8 cellular contexts compared by ENCODE assay signal in genomic region chr11:118791015-118791960, GRCh38. TPM values are rescaled to one million over a fixed set of nuclear protein-coding genes. Genes with fewer than 3 reads are reported as not detected.
A peak's percentile ranks its signal among the peaks of the same experiment; 100 is the strongest.
DNase-seq lines count a peak whose midpoint lies in the region; ATAC-seq, FAIRE-seq and TF ChIP-seq lines count a peak whose summit lies in the region.

Gene DDX6 (minus strand): TSS chr11:118791164. CDS start chr11:118786251, 4,913 bp downstream.

- peaks cover 11% of the 10 kb centered on the region; the same call in 1 of the 2 replicates for H3K36me3 Mint-ChIP-seq in WTC11

- intact Hi-C loops in mammary epithelial cell (cut with micrococcal nuclease): loop anchor here (1.0 kb wide), 2 partner anchors 101 to 137 kb away; no protein-coding TSS in a partner anchor

- no peaks in the 10 kb centered on the region for H3K27me3 Mint-ChIP-seq in WTC11 (ENCODE audit: low read depth)

- peaks cover 24% of the 10 kb centered on the region for H3K4me1 Mint-ChIP-seq in WTC11

- POLR2A ChIA-PET in WTC11 (lab: Charles Lee): interaction anchor here (0.5 to 4.8 kb wide), 10 partner anchors 30 to 121 kb away, joined by 3 to 46 read pairs (median 4); no protein-coding TSS in a partner anchor

- dilution Hi-C loops in mammary epithelial cell (cut with HindIII; ENCODE audit: low sequenced_read_pairs): loop anchor here (5.0 kb wide), 1 partner anchor 51 kb away; no protein-coding TSS in a partner anchor

- peak; percentile 91 for DNase-seq in GM13976 (ENCODE audit: low spot score)
- peak; percentile 77 for DNase-seq in NCI-H2196 (lab: John Stamatoyannopoulos, UW; ENCODE audit: unreplicated experiment)
- peak; percentile 91 for DNase-seq in WTC11 (ENCODE audit: low spot score)
- peak; percentile 81 for DNase-seq in mammary epithelial cell
- DNase-seq in iPS-NIHi7 (ENCODE audit: extremely low spot score): peak; percentile 86
- peak; percentile 84 for DNase-seq in small intestine

- H4K20me1 ChIP-seq in mammary epithelial cell (ENCODE audit: insufficient read depth, low read length): peaks cover 4% of the 10 kb centered on the region

- H3K9me3 ChIP-seq in mammary epithelial cell (replicated peaks; ENCODE audit: insufficient read depth, low read length): no peaks in the 10 kb centered on the region
- H3K9me3 ChIP-seq in small intestine (ENCODE audit: control insufficient read depth, low read depth): no peaks in the 10 kb centered on the region

- H3K4me1 ChIP-seq in mammary epithelial cell (ENCODE audit: insufficient read depth, low read length) (peaks cover 18% of the 10 kb centered on the region), small intestine (ENCODE audit: control insufficient read depth in 2 of 2, insufficient read depth in 1 of 2, low read depth in 1 of 2, low read length in 1 of 2) (peaks cover 0 to 2% of the 10 kb centered on the region in 2 donors)

- H3K4me3 Mint-ChIP-seq in WTC11: peak within 1 kb of the TSS; percentile 98

- H3K36me3 ChIP-seq in mammary epithelial cell (ENCODE audit: insufficient read depth, low read length): no peaks in the 10 kb centered on the region
- no peaks in the 10 kb centered on the region for H3K36me3 ChIP-seq in small intestine (ENCODE audit: control insufficient read depth in 2 of 2, insufficient read depth in 2 of 2, low read length in 2 of 2)

- H3K9ac ChIP-seq in mammary epithelial cell (ENCODE audit: insufficient read depth, low read length): peak within 1 kb of the TSS; percentile 97

- CTCF ChIA-PET in WTC11 (lab: Charles Lee) (interaction anchor here (0.6 to 4.7 kb wide), 24 partner anchors 11 to 181 kb away, joined by 3 to 63 read pairs (median 4); partner anchors contain the start of genes BCL9L and UPK2), mammary epithelial cell (lab: Charles Lee; ENCODE audit: low non-redundant PET) (interaction anchor here (0.5 to 1.0 kb wide), 3 partner anchors 49 to 136 kb away, joined by 3 read pairs; no protein-coding TSS in a partner anchor)

- H3K79me2 ChIP-seq in mammary epithelial cell (ENCODE audit: insufficient read depth, low read length): peaks cover 55% of the 10 kb centered on the region

- H3K27ac ChIP-seq in mammary epithelial cell (ENCODE audit: insufficient read depth, low read depth, low read length) (peak within 1 kb of the TSS; percentile 93), small intestine (ENCODE audit: low read depth in 1 of 2, low read length in 1 of 2) (peak within 1 kb of the TSS; percentile 97 to 100)

- no TSS peak for BruUV-seq in mammary epithelial cell (replicated peaks; lab: Mats Ljungman, UMichigan)

- H3K27ac Mint-ChIP-seq in WTC11: peak within 1 kb of the TSS; percentile 98

- ATAC-seq in HG03064 (IDR thresholded peaks at IDR 0.05; ENCODE audit: low read depth, unreplicated experiment): peak; percentile 36
- ATAC-seq in WTC11: peak; percentile 41
- ATAC-seq in GM19395 (IDR thresholded peaks at IDR 0.05; ENCODE audit: unreplicated experiment): no peak

- peak; percentile 46 for TF ChIP-seq CTCF in GM13976 (IDR thresholded peaks at IDR 0.05; ENCODE audit: borderline replicate concordance, control extremely low read depth, extremely low read depth, insufficient read depth, missing control alignments)
- no peak for TF ChIP-seq CTCF in WTC11 (IDR thresholded peaks at IDR 0.05)
- peak in 1 of 2 donors; percentile 54 for TF ChIP-seq CTCF in mammary epithelial cell (conservative IDR thresholded peaks at IDR 0.05 in 1 of 2, IDR thresholded peaks at IDR 0.05 in 1 of 2; ENCODE audit: extremely low read depth in 1 of 2, insufficient read depth in 1 of 2, low read depth in 1 of 2, low read length in 2 of 2)

- peak within 1 kb of the TSS; percentile 95 for H3K4me2 ChIP-seq in mammary epithelial cell (ENCODE audit: insufficient read depth, low read depth, low read length)

- H3K9me3 Mint-ChIP-seq in WTC11: no peaks in the 10 kb centered on the region

- H3K4me3 ChIP-seq in mammary epithelial cell (replicated peaks in 1 of 3; ENCODE audit: insufficient read depth in 1 of 3, low read depth in 2 of 3, low read length in 3 of 3): peak within 1 kb of the TSS; percentile 90 to 95 (median 95)
- H3K4me3 ChIP-seq in small intestine (ENCODE audit: low read depth in 1 of 2, low read length in 2 of 2): peak within 1 kb of the TSS; percentile 71 to 93

- in situ Hi-C loops in GM13976 (cut with MboI; ENCODE audit: low sequenced_read_pairs, unreplicated experiment) (no loop called here), mammary epithelial cell (cut with MboI; ENCODE audit: low sequenced_read_pairs in 2 of 2) (no loop called here)

- 0% methylated on average over 7 of the region's 94 CpGs for WGBS in mammary epithelial cell (ENCODE audit: low coverage, missing lambda C conversion rate)
- 0 to 1% (median 0%) methylated on average over 56 to 94 of the region's 94 CpGs for WGBS in small intestine, 3 donors

- no peak for FAIRE-seq in small intestine (lab: Jason Lieb, UNC)

- peak within 1 kb of the TSS; percentile 93 for H2AFZ ChIP-seq in mammary epithelial cell (ENCODE audit: low read depth, low read length)

- no peaks in the 10 kb centered on the region for H3K27me3 ChIP-seq in mammary epithelial cell (ENCODE audit: insufficient read depth, low read length)
- no peaks in the 10 kb centered on the region for H3K27me3 ChIP-seq in small intestine (ENCODE audit: control insufficient read depth in 2 of 2, insufficient read depth in 2 of 2, low read length in 2 of 2)

TF ChIP-seq in WTC11, 78 proteins besides CTCF, POLR2A, EP300 and RAD21 (continues in another document):
- peak; percentile 19; the same call in 1 of the 2 replicates for TF ChIP-seq NFYB (CRISPR knock-in tag; conservative IDR thresholded peaks at IDR 0.05; ENCODE audit: low read depth)
- TF ChIP-seq GTF2I (CRISPR knock-in tag; conservative IDR thresholded peaks at IDR 0.05): no peak
- TF ChIP-seq ZNF281 (CRISPR knock-in tag; IDR thresholded peaks at IDR 0.05): no peak; the same call in 1 of the 2 replicates
- no peak for TF ChIP-seq ZMAT4 (CRISPR knock-in tag; IDR thresholded peaks at IDR 0.05)
- TF ChIP-seq JAZF1 (CRISPR knock-in tag; IDR thresholded peaks at IDR 0.05): no peak
- no peak for TF ChIP-seq JUN (CRISPR knock-in tag; IDR thresholded peaks at IDR 0.05)
- TF ChIP-seq TEAD1 (CRISPR knock-in tag; IDR thresholded peaks at IDR 0.05): peak; percentile 29; the same call in 1 of the 2 replicates
- TF ChIP-seq RORB (CRISPR knock-in tag; IDR thresholded peaks at IDR 0.05): no peak
- TF ChIP-seq NR2C2 (CRISPR knock-in tag; IDR thresholded peaks at IDR 0.05): no peak
- no peak for TF ChIP-seq E2F5 (CRISPR knock-in tag; IDR thresholded peaks at IDR 0.05)
- TF ChIP-seq HMGXB4 (CRISPR knock-in tag; IDR thresholded peaks at IDR 0.05): peak; percentile 90; the same call in 1 of the 2 replicates
- TF ChIP-seq MYBL2 (CRISPR knock-in tag; IDR thresholded peaks at IDR 0.05): 0 out of 2 replicates have a peak, but pooled peaks have one; percentile 4
- TF ChIP-seq ZNF671 (CRISPR knock-in tag; IDR thresholded peaks at IDR 0.05): no peak
- 0 out of 2 replicates have a peak, but pooled peaks have one; percentile 70 for TF ChIP-seq ATF1 (CRISPR knock-in tag; IDR thresholded peaks at IDR 0.05)

RNA-seq across cellular contexts. Expression of gene DDX6, which starts in this region (rescaled TPM):
- total RNA-seq in WTC11 (2021): 151 to 167 TPM (median 166 TPM) in 3 replicates
- total RNA-seq in mammary epithelial cell: 100 to 1,000 TPM in 1 of 2 donors, 10 to 100 TPM in 1; 96.8 to 162 TPM
- 33.5 TPM for polyA plus RNA-seq in mammary epithelial cell
- polyA minus RNA-seq in mammary epithelial cell: 110 TPM
- 10 to 100 TPM; 16.1 to 26.4 (median 18.1) TPM for polyA plus RNA-seq in small intestine
